ENCODE assay signal across 13 cellular contexts in the genomic region with DNA sequence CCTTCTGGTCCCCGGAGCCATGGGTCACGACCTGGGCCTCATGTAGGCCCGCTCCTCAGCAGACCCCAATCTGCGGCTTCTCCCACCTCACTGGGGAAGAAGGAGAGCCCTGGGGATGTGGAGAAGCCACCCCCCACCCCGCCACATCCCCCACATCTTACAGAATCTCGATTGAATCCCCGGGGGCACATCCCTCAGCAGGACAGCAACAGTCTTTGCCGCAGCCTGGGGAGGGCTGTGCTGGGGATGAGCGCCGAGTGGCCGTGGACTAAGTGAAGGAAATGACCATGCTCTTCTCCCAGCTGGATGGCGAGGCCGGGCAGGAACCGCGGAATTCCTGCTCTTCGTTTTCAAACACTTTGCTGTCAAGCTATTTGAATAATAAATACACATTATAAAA.
DNase-seq lines count a peak whose midpoint lies in the region; ATAC-seq, FAIRE-seq and TF ChIP-seq lines count a peak whose summit lies in the region.
"Had no signal": no experiment of that assay in that cellular context is flagged by ENCODE, and none has a peak within 500 bp of the region (broad histone marks: within the 10 kb centered on the region; RNA-seq: fewer than 3 reads in every experiment).

No MANE protein-coding gene starts in this region.

- peaks cover 37% of the 10 kb centered on the region for H3K4me1 ChIP-seq in A549
- peaks cover 3% of the 10 kb centered on the region; the same call in 1 of the 2 replicates for H3K4me1 ChIP-seq in H9 (ENCODE audit: insufficient read depth, low read length)

- H3K27ac ChIP-seq in A549 (peak overlapping the region; percentile 92), H9 (ENCODE audit: insufficient read length, low read depth, low read length) (no peak overlapping the region), brain microvascular endothelial cell (peak overlapping the region; percentile 66)
- H3K27ac ChIP-seq: KMS-11 had no signal

- H3K9ac ChIP-seq in H9 (ENCODE audit: extremely low read depth, insufficient read length, low read length) = no peak overlapping the region
- H3K9ac ChIP-seq: KMS-11 had no signal

- TF ChIP-seq POLR2A in A549 (IDR thresholded peaks at IDR 0.05; ENCODE audit: low read length) = no peak

- ATAC-seq in A549 (peak; percentile 13 to 39; a peak in 4 of 6 replicates), GM21381 (IDR thresholded peaks at IDR 0.05; ENCODE audit: unreplicated experiment) (no peak), T-helper 17 cell (no peak)
- ATAC-seq: activated CD8-positive, alpha-beta T cell treated with anti-CD3 and anti-CD28 coated beads, Interleukin-2, amount 10 ng/mL, durations not matched to agents 7 days and 5 days; effector memory CD8-positive, alpha-beta T cell had no signal

- no peaks in the 10 kb centered on the region for H3K27me3 ChIP-seq in H9 (ENCODE audit: insufficient read depth, low read length)
- H3K27me3 ChIP-seq in brain microvascular endothelial cell (replicated peaks) = no peaks in the 10 kb centered on the region

- no peak overlapping the region for H2BK20ac ChIP-seq in H9 (ENCODE audit: low read depth, low read length, poor library complexity, severe bottlenecking)

- H3K27me3 Mint-ChIP-seq in H9 (ENCODE audit: low read depth) (peaks cover 29% of the 10 kb centered on the region), T-helper 17 cell (peaks cover 58% of the 10 kb centered on the region)

- H3K79me2 ChIP-seq in H9 (ENCODE audit: insufficient read depth, low read length) = no peaks in the 10 kb centered on the region

- no peaks in the 10 kb centered on the region for H4K20me1 ChIP-seq in H9 (ENCODE audit: control insufficient read depth, insufficient read depth, insufficient read length)

- no peak overlapping the region for H3K56ac ChIP-seq in H9 (ENCODE audit: insufficient read length, low read depth, low read length)

- 44% methylated on average over 16 of the region's 16 CpGs for WGBS in A549 (ENCODE audit: missing lambda C conversion rate)
- WGBS in H9 (ENCODE audit: extremely low coverage, insufficient read length, low lambda C conversion rate) = no CpG with 5 or more reads among the region's 16 CpGs

- H3K4me2 ChIP-seq in A549 = peak overlapping the region; percentile 62
- no peak overlapping the region for H3K4me2 ChIP-seq in H9 (ENCODE audit: insufficient read depth, insufficient read length, low read length)
- H3K4me2 ChIP-seq: KMS-11 had no signal

- POLR2A ChIA-PET in A549 (lab: Yijun Ruan, JAX) = no interaction called here

- H3K23me2 ChIP-seq in H9 (ENCODE audit: insufficient read length, low read depth, low read length, poor library complexity, severe bottlenecking) = peaks cover 6% of the 10 kb centered on the region

- no peaks in the 10 kb centered on the region for H3K79me1 ChIP-seq in H9 (ENCODE audit: insufficient read depth, low read depth, low read length, poor library complexity, severe bottlenecking)

- peak overlapping the region in 1 of 3 experiments; percentile 83; a peak in 1 of 7 replicates for H3K27ac Mint-ChIP-seq in H9
- no peak overlapping the region for H3K27ac Mint-ChIP-seq in T-helper 17 cell
- H3K27ac Mint-ChIP-seq: activated CD8-positive, alpha-beta T cell treated with anti-CD3 and anti-CD28 coated beads, Interleukin-2, amount 10 ng/mL, durations not matched to agents 7 days and 5 days; activated naive CD4-positive, alpha-beta T cell treated with anti-CD3 and anti-CD28 coated beads, Interleukin-2, amount 50 U/mL, for 72 hours; effector memory CD8-positive, alpha-beta T cell; T-helper 1 cell treated with Interleukin-12 subunit alpha and Interleukin-12 subunit beta and Interleukin-4 antibody, amounts not matched to agents 30 μg/mL and 1 μg/mL, for 36 hours had no signal

- CTCF ChIA-PET in A549 (lab: Yijun Ruan, JAX) = interaction anchor here (0.9 to 2.9 kb wide), 2 partner anchors 163 to 490 kb away, joined by 3 to 12 read pairs; no protein-coding TSS in a partner anchor

- no peaks in the 10 kb centered on the region for H3K9me3 Mint-ChIP-seq in H9
- H3K9me3 Mint-ChIP-seq: activated naive CD4-positive, alpha-beta T cell treated with anti-CD3 and anti-CD28 coated beads, Interleukin-2, amount 50 U/mL, for 72 hours; effector memory CD8-positive, alpha-beta T cell; T-helper 1 cell treated with Interleukin-12 subunit alpha and Interleukin-12 subunit beta and Interleukin-4 antibody, amounts not matched to agents 30 μg/mL and 1 μg/mL, for 36 hours had no signal

- no peak for TF ChIP-seq EP300 in A549 (IDR thresholded peaks at IDR 0.05)

- no peak overlapping the region for H4K8ac ChIP-seq in H9 (replicated peaks; ENCODE audit: insufficient read length, low read depth, low read length)

- H3K4me1 Mint-ChIP-seq in H9 (peaks cover 19 to 34% of the 10 kb centered on the region in 2 experiments), T-helper 17 cell (peaks cover 2% of the 10 kb centered on the region)

- DNase-seq in A549 (ENCODE audit: low read depth in 1 of 2, low spot score in 1 of 2) = peak in 1 of 2 experiments; percentile 20
- DNase-seq in H9 = peak; percentile 41
- no peak for DNase-seq in brain microvascular endothelial cell
- peak; percentile 68 for DNase-seq in mesenteric fat pad (ENCODE audit: low spot score)
- DNase-seq in NCI-H2227 (lab: John Stamatoyannopoulos, UW; ENCODE audit: unreplicated experiment) = no peak
- DNase-seq in T-helper 17 cell = no peak
- DNase-seq in NCI-H2081 treated with DMSO at 0.1 percent for 48 hours (lab: John Stamatoyannopoulos, UW) = no peak
- DNase-seq: activated CD8-positive, alpha-beta T cell treated with anti-CD3 and anti-CD28 coated beads, Interleukin-2, amount 10 ng/mL, durations not matched to agents 7 days and 5 days; effector memory CD8-positive, alpha-beta T cell had no signal

- no peak overlapping the region for H3K4me3 Mint-ChIP-seq in H9
- no peak overlapping the region for H3K4me3 Mint-ChIP-seq in T-helper 17 cell
- H3K4me3 Mint-ChIP-seq: activated CD8-positive, alpha-beta T cell treated with anti-CD3 and anti-CD28 coated beads, Interleukin-2, amount 10 ng/mL, durations not matched to agents 7 days and 5 days; effector memory CD8-positive, alpha-beta T cell; T-helper 1 cell treated with Interleukin-12 subunit alpha and Interleukin-12 subunit beta and Interleukin-4 antibody, amounts not matched to agents 30 μg/mL and 1 μg/mL, for 36 hours had no signal

- TF ChIP-seq CTCF in A549 (IDR thresholded peaks at IDR 0.05) (no peak), H9 (conservative IDR thresholded peaks at IDR 0.05) (no peak), brain microvascular endothelial cell (IDR thresholded peaks at IDR 0.05; ENCODE audit: low read depth, low read length, missing control alignments) (no peak)

- no peak overlapping the region for H2BK120ac ChIP-seq in H9 (ENCODE audit: low read depth, low read length, poor library complexity, severe bottlenecking)

- no peak overlapping the region; the same call in 1 of the 2 replicates for H3K14ac ChIP-seq in H9 (ENCODE audit: insufficient read depth, low read length)

- H2BK15ac ChIP-seq in H9 (ENCODE audit: low read depth, low read length) = no peak overlapping the region

- H2BK5ac ChIP-seq in H9 (ENCODE audit: insufficient read length, low read length) = no peak overlapping the region

- no peak for TF ChIP-seq RAD21 in A549 (conservative IDR thresholded peaks at IDR 0.05 in 1 of 2, IDR thresholded peaks at IDR 0.05 in 1 of 2)

- no peak overlapping the region for H3K23ac ChIP-seq in H9 (ENCODE audit: insufficient read length, low read depth, low read length)

- H3K4me3 ChIP-seq in A549 (no peak overlapping the region), brain microvascular endothelial cell (ENCODE audit: low read depth, low read length) (no peak overlapping the region)

- no peak overlapping the region for H3T11ph ChIP-seq in H9 (ENCODE audit: low read length)

- H2BK12ac ChIP-seq in H9 (ENCODE audit: insufficient read length, low read depth, low read length) = no peak overlapping the region

- no peak overlapping the region for H2AK5ac ChIP-seq in H9 (ENCODE audit: insufficient read length, low read length)

- H3K36me3 ChIP-seq in brain microvascular endothelial cell (replicated peaks) = peaks cover 11% of the 10 kb centered on the region

- in situ Hi-C loops in brain microvascular endothelial cell (cut with HindIII; ENCODE audit: low pct_ligation_motif_present, low sequenced_read_pairs) = no loop called here

- no peak for FAIRE-seq in A549 (lab: Jason Lieb, UNC)

- no peak overlapping the region for H3K4ac ChIP-seq in H9 (ENCODE audit: low read depth, low read length)

- H3K36me3 Mint-ChIP-seq in H9 (ENCODE audit: insufficient read depth in 1 of 3, low read depth in 3 of 3) = no peaks in the 10 kb centered on the region
- H3K36me3 Mint-ChIP-seq in T-helper 17 cell (ENCODE audit: low read depth) = peaks cover 3% of the 10 kb centered on the region
- H3K36me3 Mint-ChIP-seq: activated naive CD4-positive, alpha-beta T cell treated with anti-CD3 and anti-CD28 coated beads, Interleukin-2, amount 50 U/mL, for 72 hours had no signal

- H4K5ac ChIP-seq in H9 (ENCODE audit: insufficient read length, low read depth, low read length) = no peak overlapping the region

- H3K9me3 ChIP-seq in A549 (no peaks in the 10 kb centered on the region), H9 (ENCODE audit: control insufficient read depth, low read depth, low read length) (no peaks in the 10 kb centered on the region), T-helper 17 cell (ENCODE audit: control insufficient read depth, low read length, poor library complexity, severe bottlenecking) (no peaks in the 10 kb centered on the region)

- H2AFZ ChIP-seq in H9 (ENCODE audit: low read length) = no peak overlapping the region

- H4K91ac ChIP-seq in H9 (ENCODE audit: insufficient read length, low read depth, low read length) = no peak overlapping the region

- no peak overlapping the region for H3K18ac ChIP-seq in H9 (ENCODE audit: insufficient read length, low read depth, low read length)

TF ChIP-seq in A549, 52 proteins besides CTCF, POLR2A, EP300 and RAD21:
- TF ChIP-seq, protein P1, sequence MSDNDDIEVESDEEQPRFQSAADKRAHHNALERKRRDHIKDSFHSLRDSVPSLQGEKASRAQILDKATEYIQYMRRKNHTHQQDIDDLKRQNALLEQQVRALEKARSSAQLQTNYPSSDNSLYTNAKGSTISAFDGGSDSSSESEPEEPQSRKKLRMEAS (IDR thresholded peaks at IDR 0.05) = no peak
- TF ChIP-seq MAZ (IDR thresholded peaks at IDR 0.05; ENCODE audit: borderline replicate concordance, low read depth, low read length) = no peak
- no peak for TF ChIP-seq CEBPB (IDR thresholded peaks at IDR 0.05)
- no peak for TF ChIP-seq ZC3H11A (IDR thresholded peaks at IDR 0.05)
- no peak for TF ChIP-seq SREBF2 (IDR thresholded peaks at IDR 0.05)
- TF ChIP-seq, protein P2, sequence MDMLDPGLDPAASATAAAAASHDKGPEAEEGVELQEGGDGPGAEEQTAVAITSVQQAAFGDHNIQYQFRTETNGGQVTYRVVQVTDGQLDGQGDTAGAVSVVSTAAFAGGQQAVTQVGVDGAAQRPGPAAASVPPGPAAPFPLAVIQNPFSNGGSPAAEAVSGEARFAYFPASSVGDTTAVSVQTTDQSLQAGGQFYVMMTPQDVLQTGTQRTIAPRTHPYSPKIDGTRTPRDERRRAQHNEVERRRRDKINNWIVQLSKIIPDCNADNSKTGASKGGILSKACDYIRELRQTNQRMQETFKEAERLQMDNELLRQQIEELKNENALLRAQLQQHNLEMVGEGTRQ (IDR thresholded peaks at IDR 0.05) = no peak

Comparison
In these comparisons a context has a peak if more than half of its experiments do, and no peak if none do; other contexts are left out.
1. ATAC-seq: peak in A549 (2 of 2); none in GM21381 (single experiment) and T-helper 17 cell (single experiment).
2. DNase-seq: peak in H9 (single experiment) and mesenteric fat pad (single experiment); none in brain microvascular endothelial cell (single experiment), NCI-H2227 (single experiment), T-helper 17 cell (0 of 3) and NCI-H2081 treated with DMSO at 0.1 percent for 48 hours (single experiment).